ENCODE assay signal across 1 cellular context in genomic region chr19:2253106-2254051, GRCh38.
TF ChIP-seq lines count a peak whose summit lies in the region.

No MANE protein-coding gene starts in this region.

TF ChIP-seq in HepG2, 621 proteins besides CTCF, POLR2A, EP300 and RAD21 (continued from another document and continues in another):
- TF ChIP-seq ZNF512 (CRISPR knock-in tag; IDR thresholded peaks at IDR 0.05), result no peak
- TF ChIP-seq POGK (CRISPR knock-in tag; conservative IDR thresholded peaks at IDR 0.05), result 0 out of 2 replicates have a peak, but pooled peaks have one; percentile 43
- TF ChIP-seq MTF2 (CRISPR knock-in tag; IDR thresholded peaks at IDR 0.05; ENCODE audit: borderline replicate concordance), result no peak
- no peak for TF ChIP-seq MLLT10 (CRISPR knock-in tag; IDR thresholded peaks at IDR 0.05)
- no peak for TF ChIP-seq E2F2 (CRISPR knock-in tag; IDR thresholded peaks at IDR 0.05; ENCODE audit: borderline replicate concordance)
- no peak for TF ChIP-seq EHMT2 (IDR thresholded peaks at IDR 0.05; ENCODE audit: borderline replicate concordance, low read depth, low read length)
- no peak for TF ChIP-seq ZNF230 (CRISPR knock-in tag; IDR thresholded peaks at IDR 0.05)
- no peak for TF ChIP-seq HHEX (CRISPR knock-in tag; IDR thresholded peaks at IDR 0.05)
- no peak for TF ChIP-seq RELA (CRISPR knock-in tag; IDR thresholded peaks at IDR 0.05)
- TF ChIP-seq ZNF549 (CRISPR knock-in tag; IDR thresholded peaks at IDR 0.05), result no peak
- peak; percentile 47; the same call in 1 of the 2 replicates for TF ChIP-seq SNAI1 (CRISPR knock-in tag; IDR thresholded peaks at IDR 0.05; ENCODE audit: borderline replicate concordance)
- no peak for TF ChIP-seq NFYC (CRISPR knock-in tag; IDR thresholded peaks at IDR 0.05)
- TF ChIP-seq ZNF343 (CRISPR knock-in tag; IDR thresholded peaks at IDR 0.05), result no peak
- no peak for TF ChIP-seq ZNF569 (CRISPR knock-in tag; IDR thresholded peaks at IDR 0.05; ENCODE audit: borderline replicate concordance)
- TF ChIP-seq NR2F2 (IDR thresholded peaks at IDR 0.05; ENCODE audit: borderline replicate concordance, low read depth), result no peak
- TF ChIP-seq ZNF337 (CRISPR knock-in tag; IDR thresholded peaks at IDR 0.05; ENCODE audit: borderline replicate concordance, low read depth), result no peak
- no peak for TF ChIP-seq PCBP2 (optimal IDR thresholded peaks at IDR 0.05; ENCODE audit: low read depth, low read length, poor library complexity, severe bottlenecking)
- no peak for TF ChIP-seq PRMT3 (CRISPR knock-in tag; IDR thresholded peaks at IDR 0.05; ENCODE audit: borderline replicate concordance, low read depth)
- no peak for TF ChIP-seq CBX2 (IDR thresholded peaks at IDR 0.05; ENCODE audit: low read depth, low read length)
- TF ChIP-seq CBX2 (CRISPR knock-in tag; IDR thresholded peaks at IDR 0.05; ENCODE audit: low read depth), result no peak
- 0 out of 2 replicates have a peak, but pooled peaks have one; percentile 25 for TF ChIP-seq ADNP (CRISPR knock-in tag; IDR thresholded peaks at IDR 0.05)
- TF ChIP-seq TRIM24 (CRISPR knock-in tag; IDR thresholded peaks at IDR 0.05), result no peak
- no peak for TF ChIP-seq ZNF160 (CRISPR knock-in tag; IDR thresholded peaks at IDR 0.05)
- no peak for TF ChIP-seq NR2F1 (CRISPR knock-in tag; IDR thresholded peaks at IDR 0.05)
- no peak for TF ChIP-seq BRF2 (CRISPR knock-in tag; IDR thresholded peaks at IDR 0.05)
- TF ChIP-seq ZNF800 (CRISPR knock-in tag; IDR thresholded peaks at IDR 0.05), result peak; percentile 92
- 0 out of 2 replicates have a peak, but pooled peaks have one; percentile 21 for TF ChIP-seq IRF2 (CRISPR knock-in tag; IDR thresholded peaks at IDR 0.05)
- no peak for TF ChIP-seq NFE2L1 (CRISPR knock-in tag; IDR thresholded peaks at IDR 0.05; ENCODE audit: borderline replicate concordance)
- TF ChIP-seq ZNF44 (CRISPR knock-in tag; IDR thresholded peaks at IDR 0.05), result no peak
- TF ChIP-seq ZNF460 (CRISPR knock-in tag; IDR thresholded peaks at IDR 0.05; ENCODE audit: borderline replicate concordance), result no peak
- TF ChIP-seq MXD1 (CRISPR knock-in tag; IDR thresholded peaks at IDR 0.05), result no peak; the same call in 1 of the 2 replicates
- peak; percentile 45; the same call in 1 of the 2 replicates for TF ChIP-seq PRDM10 (CRISPR knock-in tag; IDR thresholded peaks at IDR 0.05; ENCODE audit: low read depth)
- no peak for TF ChIP-seq MAFK (conservative IDR thresholded peaks at IDR 0.05 in 1 of 2, IDR thresholded peaks at IDR 0.05 in 1 of 2; ENCODE audit: low read length in 2 of 2)
- TF ChIP-seq NFE2 (CRISPR knock-in tag; IDR thresholded peaks at IDR 0.05), result no peak
- TF ChIP-seq JUND (CRISPR knock-in tag; IDR thresholded peaks at IDR 0.05), result no peak
- TF ChIP-seq SMYD3 (CRISPR knock-in tag; IDR thresholded peaks at IDR 0.05), result no peak
- no peak for TF ChIP-seq ZNF775 (CRISPR knock-in tag; IDR thresholded peaks at IDR 0.05; ENCODE audit: borderline replicate concordance)
- TF ChIP-seq HNRNPK (IDR thresholded peaks at IDR 0.05; ENCODE audit: low read depth, low read length, poor library complexity, severe bottlenecking), result no peak
- TF ChIP-seq ZNF576 (CRISPR knock-in tag; IDR thresholded peaks at IDR 0.05), result peak; percentile 62; the same call in 1 of the 2 replicates
- TF ChIP-seq SIN3B (IDR thresholded peaks at IDR 0.05; ENCODE audit: low read length), result no peak
- TF ChIP-seq CCAR2 (optimal IDR thresholded peaks at IDR 0.05; ENCODE audit: low read depth, low read length), result no peak
- peak; percentile 35 for TF ChIP-seq ZNF407 (CRISPR knock-in tag; IDR thresholded peaks at IDR 0.05; ENCODE audit: not compliant biosample characterization)
- TF ChIP-seq ZKSCAN5 (CRISPR knock-in tag; IDR thresholded peaks at IDR 0.05), result no peak
- TF ChIP-seq SRY (CRISPR knock-in tag; IDR thresholded peaks at IDR 0.05), result no peak
- no peak for TF ChIP-seq ZNF607 (CRISPR knock-in tag; IDR thresholded peaks at IDR 0.05; ENCODE audit: borderline replicate concordance)
